16 cellular contexts compared by ENCODE assay signal in genomic region chr1:28811369-28811765, GRCh38. TPM values are rescaled to one million over a fixed set of nuclear protein-coding genes. Genes with fewer than 3 reads are reported as not detected.
DNase-seq lines count a peak whose midpoint lies in the region; ATAC-seq and TF ChIP-seq lines count a peak whose summit lies in the region.
"Had no signal": no experiment of that assay in that cellular context is flagged by ENCODE, and none has a peak within 500 bp of the region (broad histone marks: within the 10 kb centered on the region; RNA-seq: fewer than 3 reads in every experiment).

No MANE protein-coding gene starts in this region.

- no peak for TF ChIP-seq CTCF in endodermal cell (conservative IDR thresholded peaks at IDR 0.05)
- no peak for TF ChIP-seq CTCF in nephron progenitor cell (IDR thresholded peaks at IDR 0.05)

- no peaks in the 10 kb centered on the region for H3K27me3 ChIP-seq in SJCRH30
- H3K27me3 ChIP-seq in endodermal cell (ENCODE audit: control insufficient read depth, insufficient read depth, low read length, poor library complexity, severe bottlenecking), result peaks cover 54% of the 10 kb centered on the region

- H3K9ac ChIP-seq in endodermal cell (ENCODE audit: extremely low read depth, low read length, poor library complexity, severe bottlenecking), result no peak overlapping the region

- WGBS in endodermal cell (ENCODE audit: insufficient coverage in 1 of 2, insufficient read length in 1 of 2), 2 experiments, result 81 to 83% methylated on average over 4 to 9 of the region's 9 CpGs

- H3K4me3 ChIP-seq in SJCRH30 (peak overlapping the region; percentile 83), endodermal cell (ENCODE audit: low read length) (no peak overlapping the region)
- H3K4me3 ChIP-seq: K562 had no signal

- no peak overlapping the region for H3K27ac Mint-ChIP-seq in endodermal cell
- H3K27ac Mint-ChIP-seq in nephron progenitor cell, result no peak overlapping the region
- H3K27ac Mint-ChIP-seq in stimulated activated effector memory CD8-positive, alpha-beta T cell treated with anti-CD3 and anti-CD28 coated beads, Interleukin-12 subunit alpha, Interleukin-12 subunit beta, amount 100 ng/mL, for 72 hours, result no peak overlapping the region

- H3K36me3 ChIP-seq in SJCRH30, result no peaks in the 10 kb centered on the region; the same call in 1 of the 2 replicates
- H3K36me3 ChIP-seq in endodermal cell (ENCODE audit: control insufficient read depth, insufficient read depth, low read length), result no peaks in the 10 kb centered on the region

- H3K9me3 Mint-ChIP-seq in endodermal cell, result no peaks in the 10 kb centered on the region
- H3K9me3 Mint-ChIP-seq in nephron progenitor cell, result peaks cover 16% of the 10 kb centered on the region
- H3K9me3 Mint-ChIP-seq in stimulated activated effector memory CD8-positive, alpha-beta T cell treated with anti-CD3 and anti-CD28 coated beads, Interleukin-12 subunit alpha, Interleukin-12 subunit beta, amount 100 ng/mL, for 72 hours, result no peaks in the 10 kb centered on the region

- no peak for ATAC-seq in stimulated activated effector memory CD8-positive, alpha-beta T cell treated with anti-CD3 and anti-CD28 coated beads, Interleukin-12 subunit alpha, Interleukin-12 subunit beta, amount 100 ng/mL, for 72 hours
- no peak for ATAC-seq in GM18858 (IDR thresholded peaks at IDR 0.05; ENCODE audit: unreplicated experiment)
- no peak for ATAC-seq in GM19467 (IDR thresholded peaks at IDR 0.05; ENCODE audit: unreplicated experiment)

- H3K4me1 Mint-ChIP-seq in endodermal cell, result peaks cover 6% of the 10 kb centered on the region
- H3K4me1 Mint-ChIP-seq in nephron progenitor cell, result peaks cover 18% of the 10 kb centered on the region
- H3K4me1 Mint-ChIP-seq in stimulated activated effector memory CD8-positive, alpha-beta T cell treated with anti-CD3 and anti-CD28 coated beads, Interleukin-12 subunit alpha, Interleukin-12 subunit beta, amount 100 ng/mL, for 72 hours, result no peaks in the 10 kb centered on the region

- no peaks in the 10 kb centered on the region for H3K36me3 Mint-ChIP-seq in endodermal cell (ENCODE audit: low read depth)
- H3K36me3 Mint-ChIP-seq in nephron progenitor cell (ENCODE audit: low read depth), result no peaks in the 10 kb centered on the region
- no peaks in the 10 kb centered on the region for H3K36me3 Mint-ChIP-seq in stimulated activated effector memory CD8-positive, alpha-beta T cell treated with anti-CD3 and anti-CD28 coated beads, Interleukin-12 subunit alpha, Interleukin-12 subunit beta, amount 100 ng/mL, for 72 hours
- H3K36me3 Mint-ChIP-seq: CD4-positive, CD25-positive, alpha-beta regulatory T cell had no signal

- no peaks in the 10 kb centered on the region for H3K9me3 ChIP-seq in SJCRH30 (replicated peaks)
- peaks cover 7% of the 10 kb centered on the region for H3K9me3 ChIP-seq in endodermal cell (ENCODE audit: control insufficient read depth, low read length)
- H3K9me3 ChIP-seq: Caco-2 had no signal

- DNase-seq in SJCRH30 (no peak), endodermal cell (no peak), nephron progenitor cell (no peak), hepatic stellate cell (ENCODE audit: low spot score) (no peak)
- DNase-seq in stimulated activated effector memory CD8-positive, alpha-beta T cell treated with anti-CD3 and anti-CD28 coated beads, Interleukin-12 subunit alpha, Interleukin-12 subunit beta, amount 100 ng/mL, for 72 hours (ENCODE audit: low spot score in 2 of 2), result no peak
- DNase-seq: ACHN; AML-193; Caco-2; CD4-positive, CD25-positive, alpha-beta regulatory T cell; MV-4-11; NCI-H2029 treated with DMSO at 0.1 percent for 48 hours; NCI-H748 treated with DMSO at 0.1 percent for 48 hours had no signal

- H3K4me1 ChIP-seq in SJCRH30 (peaks cover 29% of the 10 kb centered on the region), endodermal cell (ENCODE audit: control insufficient read depth, insufficient read depth, low read length) (no peaks in the 10 kb centered on the region)
- H3K4me1 ChIP-seq: Caco-2 had no signal

- peak overlapping the region; percentile 98 for H3K27ac ChIP-seq in SJCRH30
- no peak overlapping the region for H3K27ac ChIP-seq in endodermal cell (ENCODE audit: low read depth, low read length)

- peak overlapping the region; percentile 37 for H3K4me3 Mint-ChIP-seq in endodermal cell
- H3K4me3 Mint-ChIP-seq in nephron progenitor cell, result peak overlapping the region; percentile 68
- no peak overlapping the region for H3K4me3 Mint-ChIP-seq in stimulated activated effector memory CD8-positive, alpha-beta T cell treated with anti-CD3 and anti-CD28 coated beads, Interleukin-12 subunit alpha, Interleukin-12 subunit beta, amount 100 ng/mL, for 72 hours
- H3K4me3 Mint-ChIP-seq: CD4-positive, CD25-positive, alpha-beta regulatory T cell had no signal

- H3K27me3 Mint-ChIP-seq in endodermal cell (ENCODE audit: insufficient read depth) (peaks cover 50% of the 10 kb centered on the region), nephron progenitor cell (ENCODE audit: low read depth, poor library complexity) (peaks cover 86% of the 10 kb centered on the region)

RNA-seq across cellular contexts. Expression of gene OPRD1, which starts 0.6 kb away (rescaled TPM):
- 58.0 and 60.2 TPM in 2 replicates for total RNA-seq in SJCRH30 (2014; rRNA removed; shearing (Covaris generic))
- under 1 TPM; 0.55 to 0.75 TPM for total RNA-seq in endodermal cell
- 0.39 TPM for polyA plus RNA-seq in endodermal cell (2013, experiment 1 of 2)
- polyA plus RNA-seq in endodermal cell (2013, experiment 2 of 2), result 0.75 TPM
- total RNA-seq: CD4-positive, CD25-positive, alpha-beta regulatory T cell; NCI-H460 had no signal

Comparison
In these comparisons a context has a peak if more than half of its experiments do, and no peak if none do; other contexts are left out.
1. RNA of gene OPRD1, which starts 0.6 kb away (total RNA-seq): 58.0 to 60.2 TPM in SJCRH30; 0.55 to 0.75 TPM in endodermal cell; every median in the first group is over 10 times any median in the second.